Comparison of ENCODE assay signal across 19 cellular contexts in the genomic region with DNA sequence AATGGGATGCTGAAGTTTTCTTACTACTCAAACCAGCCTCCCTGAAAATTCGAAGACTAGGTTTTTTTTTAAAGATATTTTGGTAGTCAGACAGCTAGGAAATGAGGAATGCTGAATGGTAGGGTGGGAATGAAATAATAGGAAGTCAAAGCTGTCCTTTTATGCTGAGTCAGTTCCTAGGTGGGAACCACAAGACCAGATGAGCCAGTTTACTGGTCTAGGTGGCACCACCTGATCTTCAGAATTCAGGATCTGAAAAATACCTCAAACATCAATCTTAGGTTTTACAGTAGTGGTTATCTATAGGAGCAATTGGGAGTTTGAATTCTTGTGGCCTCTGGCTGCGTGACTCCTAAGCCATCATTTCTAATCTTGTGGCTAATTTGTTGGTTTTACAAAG.
DNase-seq lines count a peak whose midpoint lies in the region; ATAC-seq, FAIRE-seq and TF ChIP-seq lines count a peak whose summit lies in the region.
"Had no signal": no experiment of that assay in that cellular context is flagged by ENCODE, and none has a peak within 500 bp of the region (broad histone marks: within the 10 kb centered on the region; RNA-seq: fewer than 3 reads in every experiment).

No MANE protein-coding gene starts in this region.

- H2AFZ ChIP-seq in GM12878 (ENCODE audit: control insufficient read depth, low read depth, low read length): no peak overlapping the region; the same call in 1 of the 2 replicates

- H3K9me3 ChIP-seq in GM12878 (replicated peaks; ENCODE audit: control insufficient read depth, insufficient read depth, low read length): peaks cover 3% of the 10 kb centered on the region; the same call in 1 of the 3 replicates

- ATAC-seq in GM19452 (IDR thresholded peaks at IDR 0.05; ENCODE audit: unreplicated experiment): peak; percentile 7
- peak; percentile 9; the same call in 1 of the 3 replicates for ATAC-seq in GM12878

- POLR2A ChIA-PET in GM12878 (lab: Charles Lee): no interaction called here

- no peaks in the 10 kb centered on the region for H3K27me3 ChIP-seq in GM12878 (replicated peaks in 1 of 2; ENCODE audit: control insufficient read depth in 2 of 2, insufficient read depth in 2 of 2, low read length in 1 of 2)

- no peaks in the 10 kb centered on the region for H4K20me1 ChIP-seq in GM12878 (ENCODE audit: control insufficient read depth, insufficient read depth)

- CTCF ChIA-PET in GM12878 (lab: Yijun Ruan, JAX): no interaction called here

- no peak overlapping the region for H3K9ac ChIP-seq in GM12878 (ENCODE audit: control insufficient read depth, insufficient read depth, low read length)

- TF ChIP-seq EP300 in GM12878 (IDR thresholded peaks at IDR 0.05; ENCODE audit: borderline replicate concordance in 1 of 2, control insufficient read depth in 1 of 2, low read depth in 2 of 2, low read length in 2 of 2): no peak

- TF ChIP-seq CTCF in GM12878 (IDR thresholded peaks at IDR 0.05 in 2 of 3, conservative IDR thresholded peaks at IDR 0.05 in 1 of 3; ENCODE audit: control insufficient read depth in 2 of 3, extremely low read depth in 1 of 3, insufficient read depth in 1 of 3, low read depth in 3 of 3, low read length in 3 of 3): no peak

- 0% methylated on average over 2 of the region's 2 CpGs for WGBS in GM12878 (ENCODE audit: insufficient coverage, insufficient replicate concordance, low lambda C conversion rate, missing lambda C conversion rate)

- no peak overlapping the region for H3K4me2 ChIP-seq in GM12878 (ENCODE audit: control insufficient read depth, insufficient read depth)

- DNase-seq in LHCN-M2 (ENCODE audit: low read depth) (peak; percentile 37), GM12878 (ENCODE audit: low read depth, low spot score) (no peak), kidney tubule cell (ENCODE audit: low spot score) (peak; percentile 50), NCI-H1694 treated with DMSO at 0.1 percent for 48 hours (lab: John Stamatoyannopoulos, UW) (no peak), NCI-H2029 (lab: John Stamatoyannopoulos, UW) (no peak), hepatic stellate cell (ENCODE audit: low spot score) (no peak)
- DNase-seq in stimulated activated CD4-positive, alpha-beta T cell treated with anti-CD3 and anti-CD28 coated beads, Interleukin-12 subunit alpha, Interleukin-12 subunit beta, amount 100 ng/mL, for 4 hours: no peak
- DNase-seq: activated CD4-positive, alpha-beta T cell treated with anti-CD3 and anti-CD28 coated beads for 48 hours; activated naive CD4-positive, alpha-beta T cell treated with anti-CD3 and anti-CD28 coated beads, Interleukin-2, amount 50 U/mL, for 16 hours; CD4-positive, alpha-beta memory T cell; central memory CD4-positive, alpha-beta T cell; dermis blood vessel endothelial cell; foreskin melanocyte; kidney; Right ventricle myocardium superior; stimulated activated naive CD4-positive, alpha-beta T cell had no signal

- H3K4me1 ChIP-seq in GM12878 (ENCODE audit: control insufficient read depth, insufficient read depth, low read length): no peaks in the 10 kb centered on the region

- RAD21 ChIA-PET in GM12878 (lab: Charles Lee; ENCODE audit: unreplicated experiment): no interaction called here

- TF ChIP-seq RAD21 in GM12878 (IDR thresholded peaks at IDR 0.05; ENCODE audit: insufficient read depth, low read depth, low read length): no peak

- no peak overlapping the region for H3K4me3 ChIP-seq in GM12878
- H3K4me3 ChIP-seq: skin epidermis had no signal

- no TSS peak for BruUV-seq in GM12878 (replicated peaks; lab: Mats Ljungman, UMichigan)

- intact Hi-C loops in GM12878 (cut with micrococcal nuclease; ENCODE audit: unreplicated experiment): no loop called here

- no peaks in the 10 kb centered on the region for H3K79me2 ChIP-seq in GM12878 (ENCODE audit: control insufficient read depth, insufficient read depth, low read length)

- in situ Hi-C loops in GM12878 (cut with MboI): no loop called here

- FAIRE-seq in GM12878 (lab: Jason Lieb, UNC): no peak
- FAIRE-seq: kidney, TTC549 had no signal

- TF ChIP-seq POLR2A in GM12878 (IDR thresholded peaks at IDR 0.05; ENCODE audit: low read depth, low read length): no peak

- H3K27ac ChIP-seq in GM12878 (ENCODE audit: control insufficient read depth, insufficient read depth): peak overlapping the region; percentile 21; the same call in 1 of the 2 replicates

- SMC1A ChIA-PET in GM12878 (lab: Charles Lee; ENCODE audit: uncharacterized antibody, unreplicated experiment): no interaction called here

- no peaks in the 10 kb centered on the region for H3K36me3 ChIP-seq in GM12878 (ENCODE audit: control insufficient read depth in 2 of 2, insufficient read depth in 2 of 2, low read length in 1 of 2)

TF ChIP-seq in GM12878, 131 proteins besides CTCF, POLR2A, EP300 and RAD21:
- TF ChIP-seq, protein P1, sequence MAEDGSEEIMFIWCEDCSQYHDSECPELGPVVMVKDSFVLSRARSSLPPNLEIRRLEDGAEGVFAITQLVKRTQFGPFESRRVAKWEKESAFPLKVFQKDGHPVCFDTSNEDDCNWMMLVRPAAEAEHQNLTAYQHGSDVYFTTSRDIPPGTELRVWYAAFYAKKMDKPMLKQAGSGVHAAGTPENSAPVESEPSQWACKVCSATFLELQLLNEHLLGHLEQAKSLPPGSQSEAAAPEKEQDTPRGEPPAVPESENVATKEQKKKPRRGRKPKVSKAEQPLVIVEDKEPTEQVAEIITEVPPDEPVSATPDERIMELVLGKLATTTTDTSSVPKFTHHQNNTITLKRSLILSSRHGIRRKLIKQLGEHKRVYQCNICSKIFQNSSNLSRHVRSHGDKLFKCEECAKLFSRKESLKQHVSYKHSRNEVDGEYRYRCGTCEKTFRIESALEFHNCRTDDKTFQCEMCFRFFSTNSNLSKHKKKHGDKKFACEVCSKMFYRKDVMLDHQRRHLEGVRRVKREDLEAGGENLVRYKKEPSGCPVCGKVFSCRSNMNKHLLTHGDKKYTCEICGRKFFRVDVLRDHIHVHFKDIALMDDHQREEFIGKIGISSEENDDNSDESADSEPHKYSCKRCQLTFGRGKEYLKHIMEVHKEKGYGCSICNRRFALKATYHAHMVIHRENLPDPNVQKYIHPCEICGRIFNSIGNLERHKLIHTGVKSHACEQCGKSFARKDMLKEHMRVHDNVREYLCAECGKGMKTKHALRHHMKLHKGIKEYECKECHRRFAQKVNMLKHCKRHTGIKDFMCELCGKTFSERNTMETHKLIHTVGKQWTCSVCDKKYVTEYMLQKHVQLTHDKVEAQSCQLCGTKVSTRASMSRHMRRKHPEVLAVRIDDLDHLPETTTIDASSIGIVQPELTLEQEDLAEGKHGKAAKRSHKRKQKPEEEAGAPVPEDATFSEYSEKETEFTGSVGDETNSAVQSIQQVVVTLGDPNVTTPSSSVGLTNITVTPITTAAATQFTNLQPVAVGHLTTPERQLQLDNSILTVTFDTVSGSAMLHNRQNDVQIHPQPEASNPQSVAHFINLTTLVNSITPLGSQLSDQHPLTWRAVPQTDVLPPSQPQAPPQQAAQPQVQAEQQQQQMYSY (CRISPR knock-in tag; IDR thresholded peaks at IDR 0.05): no peak
- no peak for TF ChIP-seq HCFC1 (IDR thresholded peaks at IDR 0.05; ENCODE audit: low read length)
- no peak for TF ChIP-seq CBFB (IDR thresholded peaks at IDR 0.05; ENCODE audit: low read depth)
- TF ChIP-seq BHLHE40 (IDR thresholded peaks at IDR 0.05; ENCODE audit: borderline replicate concordance in 1 of 2, low read depth in 2 of 2, low read length in 1 of 2): no peak
TF ChIP-seq in GM12878: peak in this region for 0.

Comparison
In these comparisons a context has a peak if more than half of its experiments do, and no peak if none do; other contexts are left out.
1. DNase-seq: peak in LHCN-M2 (single experiment) and kidney tubule cell (single experiment); none in GM12878 (single experiment), NCI-H1694 treated with DMSO at 0.1 percent for 48 hours (single experiment), NCI-H2029 (single experiment), hepatic stellate cell (single experiment) and stimulated activated CD4-positive, alpha-beta T cell treated with anti-CD3 and anti-CD28 coated beads, Interleukin-12 subunit alpha, Interleukin-12 subunit beta, amount 100 ng/mL, for 4 hours (single experiment).